15 cellular contexts compared by ENCODE assay signal in the genomic region with DNA sequence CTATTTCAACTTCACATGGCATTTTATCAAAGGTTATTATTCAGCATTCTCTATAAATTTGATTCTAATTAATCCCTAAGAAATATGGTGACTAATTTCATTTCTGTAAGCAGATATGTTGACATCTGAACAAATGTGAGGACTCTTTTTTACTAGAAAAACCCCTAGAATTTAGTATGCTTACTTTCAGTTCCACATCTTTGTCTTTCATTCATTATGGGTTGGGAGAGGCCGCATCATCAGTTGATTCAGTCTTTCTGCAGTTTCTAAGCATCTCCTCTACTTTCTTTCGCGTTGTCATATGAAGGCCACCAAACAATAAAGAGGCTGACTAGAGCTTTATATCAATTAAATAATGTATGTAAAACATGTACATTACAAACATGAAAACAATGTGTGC.
A peak's percentile ranks its signal among the peaks of the same experiment; 100 is the strongest.
DNase-seq lines count a peak whose midpoint lies in the region; ATAC-seq lines count a peak whose summit lies in the region.
"Had no signal": no experiment of that assay in that cellular context is flagged by ENCODE, and none has a peak within 500 bp of the region (broad histone marks: within the 10 kb centered on the region; RNA-seq: fewer than 3 reads in every experiment).

No MANE protein-coding gene starts in this region.

- no peak overlapping the region for H3K27ac Mint-ChIP-seq in memory B cell
- no peak overlapping the region for H3K27ac Mint-ChIP-seq in stimulated activated naive B cell treated with anti-CD40 and anti-IgM and Interleukin-4, amounts not matched to agents 10 μg/mL and 1 μg/mL and 100 μg/mL, for 72 hours
- H3K27ac Mint-ChIP-seq: CD4-positive, alpha-beta memory T cell had no signal

- no peaks in the 10 kb centered on the region for H3K9me3 Mint-ChIP-seq in memory B cell
- no peaks in the 10 kb centered on the region for H3K9me3 Mint-ChIP-seq in stimulated activated naive B cell treated with anti-CD40 and anti-IgM and Interleukin-4, amounts not matched to agents 10 μg/mL and 1 μg/mL and 100 μg/mL, for 72 hours
- H3K9me3 Mint-ChIP-seq: CD4-positive, alpha-beta memory T cell had no signal

- ATAC-seq in memory B cell (ENCODE audit: low read depth) (peak; percentile 92), HG02852 (IDR thresholded peaks at IDR 0.05; ENCODE audit: unreplicated experiment) (no peak)
- peak; percentile 53 to 77 for ATAC-seq in stimulated activated naive B cell treated with anti-CD40 and anti-IgM and Interleukin-4, amounts not matched to agents 10 μg/mL and 1 μg/mL and 100 μg/mL, for 72 hours (replicated peaks)
- ATAC-seq in stimulated activated naive CD8-positive, alpha-beta T cell treated with anti-CD3 and anti-CD28 coated beads, Interleukin-15, Interleukin-2, amounts not matched to agents 100 U/mL and 50 U/mL, for 24 hours = no peak

- peaks cover 3% of the 10 kb centered on the region for H3K27me3 Mint-ChIP-seq in memory B cell
- peaks cover 10 to 17% of the 10 kb centered on the region in 2 donors for H3K27me3 Mint-ChIP-seq in stimulated activated naive B cell treated with anti-CD40 and anti-IgM and Interleukin-4, amounts not matched to agents 10 μg/mL and 1 μg/mL and 100 μg/mL, for 72 hours

- no peak overlapping the region for H3K4me3 Mint-ChIP-seq in memory B cell
- no peak overlapping the region for H3K4me3 Mint-ChIP-seq in stimulated activated naive B cell treated with anti-CD40 and anti-IgM and Interleukin-4, amounts not matched to agents 10 μg/mL and 1 μg/mL and 100 μg/mL, for 72 hours
- H3K4me3 Mint-ChIP-seq: CD4-positive, alpha-beta memory T cell had no signal

- peaks cover 2% of the 10 kb centered on the region for H3K4me1 Mint-ChIP-seq in memory B cell
- no peaks in the 10 kb centered on the region for H3K4me1 Mint-ChIP-seq in stimulated activated naive B cell treated with anti-CD40 and anti-IgM and Interleukin-4, amounts not matched to agents 10 μg/mL and 1 μg/mL and 100 μg/mL, for 72 hours

- DNase-seq in MV-4-11 (lab: John Stamatoyannopoulos, UW) = peak; percentile 23
- no peak for DNase-seq in memory B cell (ENCODE audit: low spot score in 2 of 2)
- no peak for DNase-seq in stimulated activated naive B cell treated with anti-CD40 and anti-IgM and Interleukin-4, amounts not matched to agents 10 μg/mL and 1 μg/mL and 100 μg/mL, for 72 hours
- no peak for DNase-seq in stimulated activated CD4-positive, alpha-beta T cell treated with anti-CD3 and anti-CD28 coated beads, Interleukin-15, amount 100 ng/mL, for 24 hours
- DNase-seq in stimulated activated naive CD8-positive, alpha-beta T cell treated with anti-CD3 and anti-CD28 coated beads, Interleukin-15, Interleukin-2, amounts not matched to agents 100 U/mL and 50 U/mL, for 24 hours = no peak
- DNase-seq: C1 segment of cervical spinal cord; Calu3; CD4-positive, alpha-beta memory T cell; COR-L47; DMS53; DMS79 treated with DMSO at 0.1 percent for 48 hours; GF-D8; GOT3; HCEC 1CT had no signal

- H3K36me3 Mint-ChIP-seq in memory B cell = no peaks in the 10 kb centered on the region
- no peaks in the 10 kb centered on the region for H3K36me3 Mint-ChIP-seq in stimulated activated naive B cell treated with anti-CD40 and anti-IgM and Interleukin-4, amounts not matched to agents 10 μg/mL and 1 μg/mL and 100 μg/mL, for 72 hours
- H3K36me3 Mint-ChIP-seq: CD4-positive, alpha-beta memory T cell had no signal

Comparison
In these comparisons a context has a peak if more than half of its experiments do, and no peak if none do; other contexts are left out.
1. ATAC-seq: peak in memory B cell (single experiment) and stimulated activated naive B cell treated with anti-CD40 and anti-IgM and Interleukin-4, amounts not matched to agents 10 μg/mL and 1 μg/mL and 100 μg/mL, for 72 hours (2 of 2); none in stimulated activated naive CD8-positive, alpha-beta T cell treated with anti-CD3 and anti-CD28 coated beads, Interleukin-15, Interleukin-2, amounts not matched to agents 100 U/mL and 50 U/mL, for 24 hours (single experiment) and HG02852 (single experiment).